17 cellular contexts compared by ENCODE assay signal in genomic region chr10:62911210-62911963, GRCh38.
DNase-seq lines count a peak whose midpoint lies in the region; ATAC-seq, FAIRE-seq and TF ChIP-seq lines count a peak whose summit lies in the region.
"Had no signal": no experiment of that assay in that cellular context is flagged by ENCODE, and none has a peak within 500 bp of the region (broad histone marks: within the 10 kb centered on the region; RNA-seq: fewer than 3 reads in every experiment).

No MANE protein-coding gene starts in this region.

- ATAC-seq in gastrocnemius medialis: no peak
- ATAC-seq in GM18502 (IDR thresholded peaks at IDR 0.05; ENCODE audit: poor library complexity, unreplicated experiment): no peak
- ATAC-seq: PC-3, psoas muscle had no signal

- TF ChIP-seq CTCF in fibroblast of pulmonary artery (IDR thresholded peaks at IDR 0.05; ENCODE audit: low read length, missing control alignments) (no peak), gastrocnemius medialis (IDR thresholded peaks at IDR 0.05 in 4 of 5, conservative IDR thresholded peaks at IDR 0.05 in 1 of 5) (no peak)

- no peak overlapping the region for H3K27ac Mint-ChIP-seq in activated CD4-positive, alpha-beta memory T cell treated with anti-CD3 and anti-CD28 coated beads for 36 hours

- peaks cover 3% of the 10 kb centered on the region for H3K4me1 Mint-ChIP-seq in activated CD4-positive, alpha-beta memory T cell treated with anti-CD3 and anti-CD28 coated beads for 36 hours (ENCODE audit: low read depth)

- CTCF ChIA-PET in activated CD4-positive, alpha-beta memory T cell treated with anti-CD3 and anti-CD28 coated beads for 36 hours (lab: Charles Lee): no interaction called here

- peaks cover 11% of the 10 kb centered on the region for H3K27me3 Mint-ChIP-seq in activated CD4-positive, alpha-beta memory T cell treated with anti-CD3 and anti-CD28 coated beads for 36 hours
- H3K27me3 Mint-ChIP-seq: brain had no signal

- H3K36me3 ChIP-seq in mesodermal cell (ENCODE audit: control insufficient read depth, insufficient read depth, low read length) (no peaks in the 10 kb centered on the region), gastrocnemius medialis (no peaks in the 10 kb centered on the region)
- H3K36me3 ChIP-seq: suprapubic skin had no signal

- POLR2A ChIA-PET in activated CD4-positive, alpha-beta memory T cell treated with anti-CD3 and anti-CD28 coated beads for 36 hours (lab: Charles Lee): no interaction called here

- H3K9me3 ChIP-seq in mesodermal cell (ENCODE audit: control insufficient read depth, low read length) (no peaks in the 10 kb centered on the region), gastrocnemius medialis (no peaks in the 10 kb centered on the region)
- H3K9me3 ChIP-seq: Caco-2, psoas muscle, suprapubic skin had no signal

- H3K27ac ChIP-seq in mesodermal cell (ENCODE audit: low read depth, low read length, severe bottlenecking) (peak overlapping the region; percentile 26), gastrocnemius medialis (no peak overlapping the region)
- H3K27ac ChIP-seq: psoas muscle, suprapubic skin had no signal

- no peak for TF ChIP-seq POLR2A in gastrocnemius medialis (IDR thresholded peaks at IDR 0.05)

- H3K27me3 ChIP-seq in gastrocnemius medialis: peaks cover 0 to 3% (median 0%) of the 10 kb centered on the region in 3 donors
- H3K27me3 ChIP-seq: suprapubic skin had no signal

- 85 to 86% methylated on average over 10 to 11 of the region's 11 CpGs for WGBS in mesodermal cell (ENCODE audit: insufficient coverage in 2 of 2), 2 experiments

- intact Hi-C loops in activated CD4-positive, alpha-beta memory T cell treated with anti-CD3 and anti-CD28 coated beads for 36 hours (cut with micrococcal nuclease): loop anchor here (5.0 kb wide), 1 partner anchor 54 kb away; no protein-coding TSS in a partner anchor
- intact Hi-C loops in gastrocnemius medialis (cut with DNase I; ENCODE audit: low total_unique reads): no loop called here

- H3K9me3 Mint-ChIP-seq in activated CD4-positive, alpha-beta memory T cell treated with anti-CD3 and anti-CD28 coated beads for 36 hours: no peaks in the 10 kb centered on the region

- peaks cover 6% of the 10 kb centered on the region for H3K4me1 ChIP-seq in mesodermal cell (ENCODE audit: control insufficient read depth, insufficient read depth, low read length, poor library complexity, severe bottlenecking)
- no peaks in the 10 kb centered on the region for H3K4me1 ChIP-seq in gastrocnemius medialis
- H3K4me1 ChIP-seq: Caco-2, psoas muscle had no signal

- no peaks in the 10 kb centered on the region for H3K36me3 Mint-ChIP-seq in activated CD4-positive, alpha-beta memory T cell treated with anti-CD3 and anti-CD28 coated beads for 36 hours
- H3K36me3 Mint-ChIP-seq: brain had no signal

- in situ Hi-C loops in gastrocnemius medialis (cut with MboI; ENCODE audit: low sequenced_read_pairs in 4 of 4): no loop called here

- no peak overlapping the region for H3K4me3 ChIP-seq in fibroblast of pulmonary artery (replicated peaks; ENCODE audit: low read depth, low read length)
- no peak overlapping the region for H3K4me3 ChIP-seq in mesodermal cell (ENCODE audit: extremely low read depth, insufficient read depth, low read length, poor library complexity, severe bottlenecking)
- H3K4me3 ChIP-seq in gastrocnemius medialis: no peak overlapping the region
- H3K4me3 ChIP-seq: psoas muscle, suprapubic skin had no signal

- H3K4me3 Mint-ChIP-seq in activated CD4-positive, alpha-beta memory T cell treated with anti-CD3 and anti-CD28 coated beads for 36 hours: no peak overlapping the region
- H3K4me3 Mint-ChIP-seq: brain had no signal

- FAIRE-seq in frontal cortex (lab: Jason Lieb, UNC): no peak
- FAIRE-seq: A204.1, kidney had no signal

- DNase-seq in Ammon's horn (ENCODE audit: low spot score) (peak; percentile 58), NCI-H526 (lab: John Stamatoyannopoulos, UW) (peak; percentile 26 to 74), fibroblast of pulmonary artery (ENCODE audit: low read depth) (peak; percentile 22), frontal cortex (ENCODE audit: low spot score in 2 of 2) (no peak), gastrocnemius medialis (no peak)
- no peak for DNase-seq in activated CD4-positive, alpha-beta memory T cell treated with anti-CD3 and anti-CD28 coated beads for 36 hours
- DNase-seq: activated naive CD4-positive, alpha-beta T cell treated with Interleukin-2 at 50 U/mL for 16 hours; Caco-2; kidney; PC-3; psoas muscle; stimulated activated CD4-positive, alpha-beta T cell treated with anti-CD3 and anti-CD28 coated beads, Interleukin-15, amount 100 ng/mL, for 24 hours had no signal

Comparison
In these comparisons a context has a peak if more than half of its experiments do, and no peak if none do; other contexts are left out.
1. DNase-seq: peak in Ammon's horn (single experiment), NCI-H526 (2 of 2) and fibroblast of pulmonary artery (single experiment); none in activated CD4-positive, alpha-beta memory T cell treated with anti-CD3 and anti-CD28 coated beads for 36 hours (single experiment), frontal cortex (0 of 2) and gastrocnemius medialis (0 of 2).